1 cellular context compared by ENCODE assay signal in genomic region chr3:149958171-149958796, GRCh38.
TF ChIP-seq lines count a peak whose summit lies in the region.

No MANE protein-coding gene starts in this region.

TF ChIP-seq in WTC11, 78 proteins besides CTCF, POLR2A, EP300 and RAD21 (continued from another document):
- no peak for TF ChIP-seq ARID4B (CRISPR knock-in tag; IDR thresholded peaks at IDR 0.05; ENCODE audit: borderline replicate concordance)
- TF ChIP-seq USF1 (CRISPR knock-in tag; IDR thresholded peaks at IDR 0.05), result no peak
- no peak for TF ChIP-seq TP53 (CRISPR knock-in tag; IDR thresholded peaks at IDR 0.05)
- no peak for TF ChIP-seq TCF7 (CRISPR knock-in tag; IDR thresholded peaks at IDR 0.05; ENCODE audit: low read depth)
